ENCODE assay signal across 16 cellular contexts in genomic region chr18:24214144-24214543, GRCh38.
DNase-seq lines count a peak whose midpoint lies in the region; ATAC-seq and TF ChIP-seq lines count a peak whose summit lies in the region.
"Had no signal": no experiment of that assay in that cellular context is flagged by ENCODE, and none has a peak within 500 bp of the region (broad histone marks: within the 10 kb centered on the region; RNA-seq: fewer than 3 reads in every experiment).

No MANE protein-coding gene starts in this region.

- DNase-seq in H7 (peak; percentile 17), WTC11 (ENCODE audit: low spot score) (no peak), mesendoderm (peak; percentile 23), chondrocyte (ENCODE audit: low spot score) (no peak), NCI-H748 treated with DMSO at 0.1 percent for 48 hours (lab: John Stamatoyannopoulos, UW) (no peak)
- DNase-seq in effector memory CD4-positive, alpha-beta T cell, result no peak
- DNase-seq: activated CD4-positive, alpha-beta T cell treated with anti-CD3 and anti-CD28 coated beads, Interleukin-2, amount 10 ng/mL, durations not matched to agents 7 days and 5 days; aorta; Caco-2; naive thymus-derived CD8-positive, alpha-beta T cell; NCI-H2029; NCI-H526; retina had no signal

- H2BK5ac ChIP-seq in mesendoderm (ENCODE audit: low read length), result no peak overlapping the region

- no peak overlapping the region for H3K27ac Mint-ChIP-seq in WTC11
- no peak overlapping the region for H3K27ac Mint-ChIP-seq in chondrocyte (ENCODE audit: unreplicated experiment)
- H3K27ac Mint-ChIP-seq: activated CD4-positive, alpha-beta T cell treated with anti-CD3 and anti-CD28 coated beads, Interleukin-2, amount 10 ng/mL, durations not matched to agents 7 days and 5 days; naive thymus-derived CD8-positive, alpha-beta T cell; stimulated activated naive CD8-positive, alpha-beta T cell treated with anti-CD3 and anti-CD28 coated beads, Interleukin-15, Interleukin-2, amounts not matched to agents 100 ng/mL and 50 ng/mL, for 24 hours had no signal

- WGBS in mesendoderm (ENCODE audit: extremely low coverage, insufficient coverage, low lambda C conversion rate), result no CpG with 5 or more reads among the region's 6 CpGs

- no peaks in the 10 kb centered on the region for H3K79me1 ChIP-seq in mesendoderm (ENCODE audit: low read length)

- no peak overlapping the region for H3K56ac ChIP-seq in mesendoderm (ENCODE audit: low read length)

- H3K23ac ChIP-seq in mesendoderm (ENCODE audit: low read length), result no peak overlapping the region

- no peak overlapping the region for H4K8ac ChIP-seq in mesendoderm (ENCODE audit: low read depth, low read length)

- no peak overlapping the region for H2AK5ac ChIP-seq in mesendoderm (ENCODE audit: low read length)

- POLR2A ChIA-PET in WTC11 (lab: Charles Lee), result no interaction called here

- no peaks in the 10 kb centered on the region for H3K9me3 Mint-ChIP-seq in WTC11
- H3K9me3 Mint-ChIP-seq in chondrocyte (ENCODE audit: low read depth), result peaks cover 7% of the 10 kb centered on the region
- H3K9me3 Mint-ChIP-seq: activated CD4-positive, alpha-beta T cell treated with anti-CD3 and anti-CD28 coated beads, Interleukin-2, amount 10 ng/mL, durations not matched to agents 7 days and 5 days; naive thymus-derived CD8-positive, alpha-beta T cell; stimulated activated naive CD8-positive, alpha-beta T cell treated with anti-CD3 and anti-CD28 coated beads, Interleukin-15, Interleukin-2, amounts not matched to agents 100 ng/mL and 50 ng/mL, for 24 hours had no signal

- H3K4me3 ChIP-seq in H7 (ENCODE audit: insufficient read depth, low read depth, low read length), result no peak overlapping the region
- no peak overlapping the region for H3K4me3 ChIP-seq in mesendoderm (ENCODE audit: low read length)
- H3K4me3 ChIP-seq in stomach smooth muscle (ENCODE audit: low read length in 2 of 2), result no peak overlapping the region
- H3K4me3 ChIP-seq in effector memory CD4-positive, alpha-beta T cell (ENCODE audit: insufficient read depth, low read depth, low read length, poor library complexity, severe bottlenecking), result no peak overlapping the region

- no peak overlapping the region for H2BK15ac ChIP-seq in mesendoderm (replicated peaks; ENCODE audit: low read depth)

- TF ChIP-seq CTCF in WTC11 (IDR thresholded peaks at IDR 0.05) (no peak), chondrocyte (IDR thresholded peaks at IDR 0.05) (no peak)

- 0 out of 2 replicates have a peak, but pooled peaks cover 3% of the 10 kb centered on the region for H3K36me3 Mint-ChIP-seq in WTC11
- peaks cover 3% of the 10 kb centered on the region for H3K36me3 Mint-ChIP-seq in chondrocyte (ENCODE audit: low read depth)

- no peak overlapping the region for H2BK120ac ChIP-seq in mesendoderm (ENCODE audit: low read depth, low read length)

- H3K27ac ChIP-seq in mesendoderm (ENCODE audit: low read depth, low read length) (no peak overlapping the region), stomach smooth muscle (ENCODE audit: low read length) (peak overlapping the region; percentile 18)
- no peak overlapping the region for H3K27ac ChIP-seq in effector memory CD4-positive, alpha-beta T cell (ENCODE audit: insufficient read depth, low read length, poor library complexity, severe bottlenecking)

- no peaks in the 10 kb centered on the region for H3K9me3 ChIP-seq in stomach smooth muscle (ENCODE audit: control insufficient read depth in 2 of 2, low read length in 2 of 2)
- no peaks in the 10 kb centered on the region for H3K9me3 ChIP-seq in effector memory CD4-positive, alpha-beta T cell (ENCODE audit: control insufficient read depth, low read length)
- H3K9me3 ChIP-seq: Caco-2 had no signal

- no peak overlapping the region for H3K9ac ChIP-seq in mesendoderm (ENCODE audit: low read length)
- no peak overlapping the region for H3K9ac ChIP-seq in stomach smooth muscle (ENCODE audit: low read length in 2 of 2)

- H3K4me2 ChIP-seq in mesendoderm (ENCODE audit: low read length), result no peak overlapping the region

- H3K27me3 Mint-ChIP-seq in WTC11 (ENCODE audit: low read depth), result no peaks in the 10 kb centered on the region
- H3K27me3 Mint-ChIP-seq in chondrocyte (ENCODE audit: low read depth), result no peaks in the 10 kb centered on the region
- H3K27me3 Mint-ChIP-seq: naive thymus-derived CD8-positive, alpha-beta T cell; stimulated activated naive CD8-positive, alpha-beta T cell treated with anti-CD3 and anti-CD28 coated beads, Interleukin-15, Interleukin-2, amounts not matched to agents 100 ng/mL and 50 ng/mL, for 24 hours had no signal

- H3K36me3 ChIP-seq in H7 (replicated peaks; ENCODE audit: control insufficient read depth, insufficient read depth, low read length) (no peaks in the 10 kb centered on the region), mesendoderm (ENCODE audit: control insufficient read depth, insufficient read depth, low read length) (no peaks in the 10 kb centered on the region), stomach smooth muscle (ENCODE audit: control insufficient read depth in 2 of 2, insufficient read depth in 2 of 2, low read length in 2 of 2) (no peaks in the 10 kb centered on the region)
- H3K36me3 ChIP-seq in effector memory CD4-positive, alpha-beta T cell (ENCODE audit: control insufficient read depth, insufficient read depth, low read length), result no peaks in the 10 kb centered on the region

- H3K4me1 Mint-ChIP-seq in WTC11, result peaks cover 19% of the 10 kb centered on the region
- peaks cover 45% of the 10 kb centered on the region for H3K4me1 Mint-ChIP-seq in chondrocyte (ENCODE audit: low read depth)
- H3K4me1 Mint-ChIP-seq: activated CD4-positive, alpha-beta T cell treated with anti-CD3 and anti-CD28 coated beads, Interleukin-2, amount 10 ng/mL, durations not matched to agents 7 days and 5 days; naive thymus-derived CD8-positive, alpha-beta T cell had no signal

- H3K27me3 ChIP-seq in H7 (ENCODE audit: control insufficient read depth, insufficient read depth, low read length) (no peaks in the 10 kb centered on the region), mesendoderm (ENCODE audit: insufficient read depth, low read length, poor library complexity) (no peaks in the 10 kb centered on the region), stomach smooth muscle (ENCODE audit: control insufficient read depth in 1 of 2, insufficient read depth in 2 of 2, low read length in 2 of 2) (no peaks in the 10 kb centered on the region)
- no peaks in the 10 kb centered on the region for H3K27me3 ChIP-seq in effector memory CD4-positive, alpha-beta T cell (replicated peaks; ENCODE audit: control insufficient read depth, insufficient read depth, low read length, poor library complexity, severe bottlenecking)

- no peak overlapping the region for H4K5ac ChIP-seq in mesendoderm (ENCODE audit: low read length)

- H3K4ac ChIP-seq in mesendoderm (ENCODE audit: low read depth, low read length), result no peak overlapping the region

- H3K79me2 ChIP-seq in mesendoderm (ENCODE audit: control insufficient read depth, insufficient read depth, low read length), result no peaks in the 10 kb centered on the region

- ATAC-seq in WTC11, result peak; percentile 77
- no peak for ATAC-seq in HG03378 (IDR thresholded peaks at IDR 0.05; ENCODE audit: unreplicated experiment)
- ATAC-seq: naive thymus-derived CD8-positive, alpha-beta T cell had no signal

- H3K18ac ChIP-seq in mesendoderm (ENCODE audit: low read length), result no peak overlapping the region

- CTCF ChIA-PET in WTC11 (lab: Charles Lee), result interaction anchor here (2.3 kb wide), 1 partner anchor 38 kb away, joined by 9 read pairs; no protein-coding TSS in a partner anchor

- H3K4me3 Mint-ChIP-seq in WTC11 (no peak overlapping the region), chondrocyte (ENCODE audit: unreplicated experiment) (no peak overlapping the region)
- H3K4me3 Mint-ChIP-seq: activated CD4-positive, alpha-beta T cell treated with anti-CD3 and anti-CD28 coated beads, Interleukin-2, amount 10 ng/mL, durations not matched to agents 7 days and 5 days; naive thymus-derived CD8-positive, alpha-beta T cell; stimulated activated naive CD8-positive, alpha-beta T cell treated with anti-CD3 and anti-CD28 coated beads, Interleukin-15, Interleukin-2, amounts not matched to agents 100 ng/mL and 50 ng/mL, for 24 hours had no signal

- H3K4me1 ChIP-seq in mesendoderm (ENCODE audit: control insufficient read depth, low read depth, low read length) (no peaks in the 10 kb centered on the region), stomach smooth muscle (ENCODE audit: control insufficient read depth, insufficient read depth, low read length) (peaks cover 6% of the 10 kb centered on the region)
- no peaks in the 10 kb centered on the region for H3K4me1 ChIP-seq in effector memory CD4-positive, alpha-beta T cell (ENCODE audit: control insufficient read depth, insufficient read depth, low read length, poor library complexity, severe bottlenecking)
- H3K4me1 ChIP-seq: Caco-2 had no signal

TF ChIP-seq in WTC11, 78 proteins besides CTCF, POLR2A, EP300 and RAD21 (continues in another document):
- TF ChIP-seq CDX4 (CRISPR knock-in tag; IDR thresholded peaks at IDR 0.05; ENCODE audit: borderline replicate concordance), result no peak
- TF ChIP-seq TP53 (CRISPR knock-in tag; IDR thresholded peaks at IDR 0.05), result no peak

Comparison
In these comparisons a context has a peak if more than half of its experiments do, and no peak if none do; other contexts are left out.
1. DNase-seq: peak in H7 (single experiment) and mesendoderm (single experiment); none in WTC11 (single experiment), chondrocyte (single experiment), NCI-H748 treated with DMSO at 0.1 percent for 48 hours (single experiment) and effector memory CD4-positive, alpha-beta T cell (0 of 3).